In genomic region chr16:87384162-87384999, GRCh38 we compare ENCODE assay signal across 1 cellular context.
TF ChIP-seq lines count a peak whose summit lies in the region.

No MANE protein-coding gene starts in this region.

TF ChIP-seq in K562, 482 proteins besides CTCF, POLR2A, EP300 and RAD21 (continued from another document and continues in another):
- peak; percentile 16 for TF ChIP-seq ZBTB40 (IDR thresholded peaks at IDR 0.05)
- no peak for TF ChIP-seq ZBTB40 (CRISPR knock-in tag; IDR thresholded peaks at IDR 0.05)
- TF ChIP-seq CHD2 (IDR thresholded peaks at IDR 0.05; ENCODE audit: low read depth, low read length), result no peak
- peak; percentile 2; the same call in 1 of the 2 replicates for TF ChIP-seq ADNP (tag; IDR thresholded peaks at IDR 0.05)
- TF ChIP-seq HMG20B (CRISPR knock-in tag; IDR thresholded peaks at IDR 0.05), result no peak
- TF ChIP-seq, protein P1, sequence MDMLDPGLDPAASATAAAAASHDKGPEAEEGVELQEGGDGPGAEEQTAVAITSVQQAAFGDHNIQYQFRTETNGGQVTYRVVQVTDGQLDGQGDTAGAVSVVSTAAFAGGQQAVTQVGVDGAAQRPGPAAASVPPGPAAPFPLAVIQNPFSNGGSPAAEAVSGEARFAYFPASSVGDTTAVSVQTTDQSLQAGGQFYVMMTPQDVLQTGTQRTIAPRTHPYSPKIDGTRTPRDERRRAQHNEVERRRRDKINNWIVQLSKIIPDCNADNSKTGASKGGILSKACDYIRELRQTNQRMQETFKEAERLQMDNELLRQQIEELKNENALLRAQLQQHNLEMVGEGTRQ (CRISPR knock-in tag; IDR thresholded peaks at IDR 0.05), result no peak
- peak; percentile 5; the same call in 1 of the 2 replicates for TF ChIP-seq HCFC1 (IDR thresholded peaks at IDR 0.05; ENCODE audit: low read depth, low read length)
- TF ChIP-seq E2F5 (CRISPR knock-in tag; IDR thresholded peaks at IDR 0.05), result 0 out of 2 replicates have a peak, but pooled peaks have one; percentile 3
- TF ChIP-seq FOXP1 (CRISPR knock-in tag; IDR thresholded peaks at IDR 0.05), result peak; percentile 17; the same call in 1 of the 2 replicates
- TF ChIP-seq HNRNPLL (IDR thresholded peaks at IDR 0.05; ENCODE audit: low read depth, low read length, poor library complexity, severe bottlenecking), result peak; percentile 48
- TF ChIP-seq HLTF (IDR thresholded peaks at IDR 0.05), result no peak
- TF ChIP-seq ZNF639 (CRISPR knock-in tag; conservative IDR thresholded peaks at IDR 0.05 in 1 of 2, IDR thresholded peaks at IDR 0.05 in 1 of 2), result no peak
- TF ChIP-seq PBX2 (CRISPR knock-in tag; IDR thresholded peaks at IDR 0.05; ENCODE audit: low read depth), result no peak
- no peak for TF ChIP-seq PBX2 (tag; conservative IDR thresholded peaks at IDR 0.05; ENCODE audit: low read depth)
- peak; percentile 30 for TF ChIP-seq POLR2B (IDR thresholded peaks at IDR 0.05; ENCODE audit: low read depth, partially characterized antibody)
- no peak; the same call in 1 of the 2 replicates for TF ChIP-seq ESRRA (IDR thresholded peaks at IDR 0.05; ENCODE audit: borderline replicate concordance, low read depth)
- TF ChIP-seq ZNF121 (CRISPR knock-in tag; conservative IDR thresholded peaks at IDR 0.05), result peak; percentile 99
- no peak for TF ChIP-seq ATF1 (CRISPR knock-in tag; IDR thresholded peaks at IDR 0.05)
- peak; percentile 54 for TF ChIP-seq ATF1 (tag; IDR thresholded peaks at IDR 0.05)
- TF ChIP-seq LCOR (CRISPR knock-in tag; IDR thresholded peaks at IDR 0.05), result 0 out of 2 replicates have a peak, but pooled peaks have one; percentile 9
- TF ChIP-seq TBP (optimal IDR thresholded peaks at IDR 0.05; ENCODE audit: low read depth, low read length), result no peak
- TF ChIP-seq MTA1 (IDR thresholded peaks at IDR 0.05; ENCODE audit: borderline replicate concordance), result peak; percentile 24; the same call in 1 of the 2 replicates
- TF ChIP-seq, protein P2, sequence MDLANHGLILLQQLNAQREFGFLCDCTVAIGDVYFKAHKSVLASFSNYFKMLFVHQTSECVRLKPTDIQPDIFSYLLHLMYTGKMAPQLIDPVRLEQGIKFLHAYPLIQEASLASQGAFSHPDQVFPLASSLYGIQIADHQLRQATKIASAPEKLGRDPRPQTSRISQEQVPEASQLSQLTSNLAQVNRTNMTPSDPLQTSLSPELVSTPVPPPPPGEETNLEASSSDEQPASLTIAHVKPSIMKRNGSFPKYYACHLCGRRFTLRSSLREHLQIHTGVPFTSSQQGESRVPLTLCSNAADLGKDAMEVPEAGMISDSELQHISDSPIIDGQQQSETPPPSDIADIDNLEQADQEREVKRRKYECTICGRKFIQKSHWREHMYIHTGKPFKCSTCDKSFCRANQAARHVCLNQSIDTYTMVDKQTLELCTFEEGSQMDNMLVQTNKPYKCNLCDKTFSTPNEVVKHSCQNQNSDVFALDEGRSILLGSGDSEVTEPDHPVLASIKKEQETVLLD (IDR thresholded peaks at IDR 0.05), result no peak
- TF ChIP-seq FIP1L1 (IDR thresholded peaks at IDR 0.05; ENCODE audit: low read depth, low read length, poor library complexity, severe bottlenecking), result peak; percentile 51
- TF ChIP-seq BHLHE40 (IDR thresholded peaks at IDR 0.05; ENCODE audit: low read length), result no peak; the same call in 1 of the 2 replicates
- no peak for TF ChIP-seq ZNF444 (CRISPR knock-in tag; IDR thresholded peaks at IDR 0.05)
- TF ChIP-seq TCF7L2 (IDR thresholded peaks at IDR 0.05; ENCODE audit: low read depth, low read length), result no peak
- no peak for TF ChIP-seq DNMT1 (IDR thresholded peaks at IDR 0.05)
- TF ChIP-seq, protein P3, sequence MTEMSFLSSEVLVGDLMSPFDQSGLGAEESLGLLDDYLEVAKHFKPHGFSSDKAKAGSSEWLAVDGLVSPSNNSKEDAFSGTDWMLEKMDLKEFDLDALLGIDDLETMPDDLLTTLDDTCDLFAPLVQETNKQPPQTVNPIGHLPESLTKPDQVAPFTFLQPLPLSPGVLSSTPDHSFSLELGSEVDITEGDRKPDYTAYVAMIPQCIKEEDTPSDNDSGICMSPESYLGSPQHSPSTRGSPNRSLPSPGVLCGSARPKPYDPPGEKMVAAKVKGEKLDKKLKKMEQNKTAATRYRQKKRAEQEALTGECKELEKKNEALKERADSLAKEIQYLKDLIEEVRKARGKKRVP (CRISPR knock-in tag; IDR thresholded peaks at IDR 0.05), result 0 out of 2 replicates have a peak, but pooled peaks have one; percentile 39
- TF ChIP-seq RBBP5 (IDR thresholded peaks at IDR 0.05; ENCODE audit: borderline replicate concordance, insufficient read depth, low read length, poor library complexity, severe bottlenecking), result peak; percentile 29
- TF ChIP-seq CBX1 (IDR thresholded peaks at IDR 0.05; ENCODE audit: low read depth), result 0 out of 2 replicates have a peak, but pooled peaks have one; percentile 12
- no peak for TF ChIP-seq NR2C2 (CRISPR knock-in tag; IDR thresholded peaks at IDR 0.05)
- peak; percentile 59 for TF ChIP-seq NR2C2 (tag; IDR thresholded peaks at IDR 0.05)
- peak; percentile 40 for TF ChIP-seq SAP30 (IDR thresholded peaks at IDR 0.05; ENCODE audit: borderline replicate concordance, insufficient read depth, low read depth, low read length, poor library complexity, severe bottlenecking)
- TF ChIP-seq, protein P4, sequence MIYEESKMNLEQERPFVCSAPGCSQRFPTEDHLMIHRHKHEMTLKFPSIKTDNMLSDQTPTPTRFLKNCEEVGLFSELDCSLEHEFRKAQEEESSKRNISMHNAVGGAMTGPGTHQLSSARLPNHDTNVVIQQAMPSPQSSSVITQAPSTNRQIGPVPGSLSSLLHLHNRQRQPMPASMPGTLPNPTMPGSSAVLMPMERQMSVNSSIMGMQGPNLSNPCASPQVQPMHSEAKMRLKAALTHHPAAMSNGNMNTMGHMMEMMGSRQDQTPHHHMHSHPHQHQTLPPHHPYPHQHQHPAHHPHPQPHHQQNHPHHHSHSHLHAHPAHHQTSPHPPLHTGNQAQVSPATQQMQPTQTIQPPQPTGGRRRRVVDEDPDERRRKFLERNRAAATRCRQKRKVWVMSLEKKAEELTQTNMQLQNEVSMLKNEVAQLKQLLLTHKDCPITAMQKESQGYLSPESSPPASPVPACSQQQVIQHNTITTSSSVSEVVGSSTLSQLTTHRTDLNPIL (CRISPR knock-in tag; IDR thresholded peaks at IDR 0.05), result no peak
- TF ChIP-seq ILF3 (IDR thresholded peaks at IDR 0.05; ENCODE audit: borderline replicate concordance), result no peak
- no peak for TF ChIP-seq ZNF445 (CRISPR knock-in tag; IDR thresholded peaks at IDR 0.05; ENCODE audit: low read depth)
- no peak for TF ChIP-seq NFIC (IDR thresholded peaks at IDR 0.05)
- TF ChIP-seq ZNF23 (CRISPR knock-in tag; IDR thresholded peaks at IDR 0.05), result no peak
- peak; percentile 76; the same call in 1 of the 2 replicates for TF ChIP-seq ZNF175 (CRISPR knock-in tag; IDR thresholded peaks at IDR 0.05; ENCODE audit: low read depth)
- TF ChIP-seq HINFP (tag; conservative IDR thresholded peaks at IDR 0.05; ENCODE audit: low read depth), result peak; percentile 74
